1 cellular context compared by ENCODE assay signal in the genomic region with DNA sequence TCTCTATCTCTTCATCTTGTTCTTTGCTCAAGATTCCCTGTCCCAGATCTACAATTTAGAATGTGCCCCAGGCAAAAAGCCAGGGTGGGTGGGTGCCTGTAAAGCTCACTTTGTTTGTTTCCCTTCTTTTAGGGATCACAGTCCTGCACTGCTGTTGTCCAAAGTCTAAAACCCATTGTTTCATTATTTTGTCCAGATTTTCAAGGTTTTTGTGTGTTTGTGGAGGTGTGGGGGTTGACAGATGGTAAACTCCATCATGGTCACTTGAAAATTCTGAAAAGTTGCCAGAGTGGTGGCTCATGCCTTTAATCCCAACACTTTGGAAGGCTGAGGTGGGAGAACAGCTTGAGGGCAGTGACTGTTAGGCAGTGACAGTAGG.
A peak's percentile ranks its signal among the peaks of the same experiment; 100 is the strongest.
TF ChIP-seq lines count a peak whose summit lies in the region.

No MANE protein-coding gene starts in this region.

TF ChIP-seq in HepG2, 621 proteins besides CTCF, POLR2A, EP300 and RAD21 (continued from another document and continues in another):
- TF ChIP-seq, protein P1, sequence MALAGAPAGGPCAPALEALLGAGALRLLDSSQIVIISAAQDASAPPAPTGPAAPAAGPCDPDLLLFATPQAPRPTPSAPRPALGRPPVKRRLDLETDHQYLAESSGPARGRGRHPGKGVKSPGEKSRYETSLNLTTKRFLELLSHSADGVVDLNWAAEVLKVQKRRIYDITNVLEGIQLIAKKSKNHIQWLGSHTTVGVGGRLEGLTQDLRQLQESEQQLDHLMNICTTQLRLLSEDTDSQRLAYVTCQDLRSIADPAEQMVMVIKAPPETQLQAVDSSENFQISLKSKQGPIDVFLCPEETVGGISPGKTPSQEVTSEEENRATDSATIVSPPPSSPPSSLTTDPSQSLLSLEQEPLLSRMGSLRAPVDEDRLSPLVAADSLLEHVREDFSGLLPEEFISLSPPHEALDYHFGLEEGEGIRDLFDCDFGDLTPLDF (CRISPR knock-in tag; IDR thresholded peaks at IDR 0.05), result no peak
- no peak for TF ChIP-seq HNRNPUL1 (IDR thresholded peaks at IDR 0.05; ENCODE audit: low read depth, low read length)
- TF ChIP-seq, protein P2, sequence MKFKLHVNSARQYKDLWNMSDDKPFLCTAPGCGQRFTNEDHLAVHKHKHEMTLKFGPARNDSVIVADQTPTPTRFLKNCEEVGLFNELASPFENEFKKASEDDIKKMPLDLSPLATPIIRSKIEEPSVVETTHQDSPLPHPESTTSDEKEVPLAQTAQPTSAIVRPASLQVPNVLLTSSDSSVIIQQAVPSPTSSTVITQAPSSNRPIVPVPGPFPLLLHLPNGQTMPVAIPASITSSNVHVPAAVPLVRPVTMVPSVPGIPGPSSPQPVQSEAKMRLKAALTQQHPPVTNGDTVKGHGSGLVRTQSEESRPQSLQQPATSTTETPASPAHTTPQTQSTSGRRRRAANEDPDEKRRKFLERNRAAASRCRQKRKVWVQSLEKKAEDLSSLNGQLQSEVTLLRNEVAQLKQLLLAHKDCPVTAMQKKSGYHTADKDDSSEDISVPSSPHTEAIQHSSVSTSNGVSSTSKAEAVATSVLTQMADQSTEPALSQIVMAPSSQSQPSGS (CRISPR knock-in tag; IDR thresholded peaks at IDR 0.05), result no peak
- TF ChIP-seq, protein P3, sequence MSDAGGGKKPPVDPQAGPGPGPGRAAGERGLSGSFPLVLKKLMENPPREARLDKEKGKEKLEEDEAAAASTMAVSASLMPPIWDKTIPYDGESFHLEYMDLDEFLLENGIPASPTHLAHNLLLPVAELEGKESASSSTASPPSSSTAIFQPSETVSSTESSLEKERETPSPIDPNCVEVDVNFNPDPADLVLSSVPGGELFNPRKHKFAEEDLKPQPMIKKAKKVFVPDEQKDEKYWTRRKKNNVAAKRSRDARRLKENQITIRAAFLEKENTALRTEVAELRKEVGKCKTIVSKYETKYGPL (CRISPR knock-in tag; IDR thresholded peaks at IDR 0.05), result no peak
- TF ChIP-seq ZFY (CRISPR knock-in tag; IDR thresholded peaks at IDR 0.05), result no peak
- no peak for TF ChIP-seq ZNF3 (CRISPR knock-in tag; IDR thresholded peaks at IDR 0.05)
- TF ChIP-seq MED1 (CRISPR knock-in tag; IDR thresholded peaks at IDR 0.05), result peak; percentile 71
- TF ChIP-seq, protein P4, sequence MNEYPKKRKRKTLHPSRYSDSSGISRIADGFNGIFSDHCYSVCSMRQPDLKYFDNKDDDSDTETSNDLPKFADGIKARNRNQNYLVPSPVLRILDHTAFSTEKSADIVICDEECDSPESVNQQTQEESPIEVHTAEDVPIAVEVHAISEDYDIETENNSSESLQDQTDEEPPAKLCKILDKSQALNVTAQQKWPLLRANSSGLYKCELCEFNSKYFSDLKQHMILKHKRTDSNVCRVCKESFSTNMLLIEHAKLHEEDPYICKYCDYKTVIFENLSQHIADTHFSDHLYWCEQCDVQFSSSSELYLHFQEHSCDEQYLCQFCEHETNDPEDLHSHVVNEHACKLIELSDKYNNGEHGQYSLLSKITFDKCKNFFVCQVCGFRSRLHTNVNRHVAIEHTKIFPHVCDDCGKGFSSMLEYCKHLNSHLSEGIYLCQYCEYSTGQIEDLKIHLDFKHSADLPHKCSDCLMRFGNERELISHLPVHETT (CRISPR knock-in tag; conservative IDR thresholded peaks at IDR 0.05), result no peak
- TF ChIP-seq, protein P5, sequence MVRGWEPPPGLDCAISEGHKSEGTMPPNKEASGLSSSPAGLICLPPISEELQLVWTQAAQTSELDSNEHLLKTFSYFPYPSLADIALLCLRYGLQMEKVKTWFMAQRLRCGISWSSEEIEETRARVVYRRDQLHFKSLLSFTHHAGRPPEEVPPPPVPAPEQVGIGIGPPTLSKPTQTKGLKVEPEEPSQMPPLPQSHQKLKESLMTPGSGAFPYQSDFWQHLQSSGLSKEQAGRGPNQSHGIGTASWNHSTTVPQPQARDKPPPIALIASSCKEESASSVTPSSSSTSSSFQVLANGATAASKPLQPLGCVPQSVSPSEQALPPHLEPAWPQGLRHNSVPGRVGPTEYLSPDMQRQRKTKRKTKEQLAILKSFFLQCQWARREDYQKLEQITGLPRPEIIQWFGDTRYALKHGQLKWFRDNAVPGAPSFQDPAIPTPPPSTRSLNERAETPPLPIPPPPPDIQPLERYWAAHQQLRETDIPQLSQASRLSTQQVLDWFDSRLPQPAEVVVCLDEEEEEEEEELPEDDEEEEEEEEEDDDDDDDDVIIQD (CRISPR knock-in tag; IDR thresholded peaks at IDR 0.05; ENCODE audit: low read depth), result peak; percentile 69; the same call in 1 of the 2 replicates
- TF ChIP-seq ZNF569 (CRISPR knock-in tag; IDR thresholded peaks at IDR 0.05; ENCODE audit: borderline replicate concordance), result no peak
- peak; percentile 57; the same call in 1 of the 2 replicates for TF ChIP-seq RXRB (CRISPR knock-in tag; IDR thresholded peaks at IDR 0.05; ENCODE audit: borderline replicate concordance)
- no peak for TF ChIP-seq TRIM24 (CRISPR knock-in tag; IDR thresholded peaks at IDR 0.05)
- TF ChIP-seq, protein P6, sequence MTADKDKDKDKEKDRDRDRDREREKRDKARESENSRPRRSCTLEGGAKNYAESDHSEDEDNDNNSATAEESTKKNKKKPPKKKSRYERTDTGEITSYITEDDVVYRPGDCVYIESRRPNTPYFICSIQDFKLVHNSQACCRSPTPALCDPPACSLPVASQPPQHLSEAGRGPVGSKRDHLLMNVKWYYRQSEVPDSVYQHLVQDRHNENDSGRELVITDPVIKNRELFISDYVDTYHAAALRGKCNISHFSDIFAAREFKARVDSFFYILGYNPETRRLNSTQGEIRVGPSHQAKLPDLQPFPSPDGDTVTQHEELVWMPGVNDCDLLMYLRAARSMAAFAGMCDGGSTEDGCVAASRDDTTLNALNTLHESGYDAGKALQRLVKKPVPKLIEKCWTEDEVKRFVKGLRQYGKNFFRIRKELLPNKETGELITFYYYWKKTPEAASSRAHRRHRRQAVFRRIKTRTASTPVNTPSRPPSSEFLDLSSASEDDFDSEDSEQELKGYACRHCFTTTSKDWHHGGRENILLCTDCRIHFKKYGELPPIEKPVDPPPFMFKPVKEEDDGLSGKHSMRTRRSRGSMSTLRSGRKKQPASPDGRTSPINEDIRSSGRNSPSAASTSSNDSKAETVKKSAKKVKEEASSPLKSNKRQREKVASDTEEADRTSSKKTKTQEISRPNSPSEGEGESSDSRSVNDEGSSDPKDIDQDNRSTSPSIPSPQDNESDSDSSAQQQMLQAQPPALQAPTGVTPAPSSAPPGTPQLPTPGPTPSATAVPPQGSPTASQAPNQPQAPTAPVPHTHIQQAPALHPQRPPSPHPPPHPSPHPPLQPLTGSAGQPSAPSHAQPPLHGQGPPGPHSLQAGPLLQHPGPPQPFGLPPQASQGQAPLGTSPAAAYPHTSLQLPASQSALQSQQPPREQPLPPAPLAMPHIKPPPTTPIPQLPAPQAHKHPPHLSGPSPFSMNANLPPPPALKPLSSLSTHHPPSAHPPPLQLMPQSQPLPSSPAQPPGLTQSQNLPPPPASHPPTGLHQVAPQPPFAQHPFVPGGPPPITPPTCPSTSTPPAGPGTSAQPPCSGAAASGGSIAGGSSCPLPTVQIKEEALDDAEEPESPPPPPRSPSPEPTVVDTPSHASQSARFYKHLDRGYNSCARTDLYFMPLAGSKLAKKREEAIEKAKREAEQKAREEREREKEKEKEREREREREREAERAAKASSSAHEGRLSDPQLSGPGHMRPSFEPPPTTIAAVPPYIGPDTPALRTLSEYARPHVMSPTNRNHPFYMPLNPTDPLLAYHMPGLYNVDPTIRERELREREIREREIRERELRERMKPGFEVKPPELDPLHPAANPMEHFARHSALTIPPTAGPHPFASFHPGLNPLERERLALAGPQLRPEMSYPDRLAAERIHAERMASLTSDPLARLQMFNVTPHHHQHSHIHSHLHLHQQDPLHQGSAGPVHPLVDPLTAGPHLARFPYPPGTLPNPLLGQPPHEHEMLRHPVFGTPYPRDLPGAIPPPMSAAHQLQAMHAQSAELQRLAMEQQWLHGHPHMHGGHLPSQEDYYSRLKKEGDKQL (CRISPR knock-in tag; IDR thresholded peaks at IDR 0.05; ENCODE audit: low read depth), result no peak; the same call in 1 of the 2 replicates
- TF ChIP-seq, protein P7, sequence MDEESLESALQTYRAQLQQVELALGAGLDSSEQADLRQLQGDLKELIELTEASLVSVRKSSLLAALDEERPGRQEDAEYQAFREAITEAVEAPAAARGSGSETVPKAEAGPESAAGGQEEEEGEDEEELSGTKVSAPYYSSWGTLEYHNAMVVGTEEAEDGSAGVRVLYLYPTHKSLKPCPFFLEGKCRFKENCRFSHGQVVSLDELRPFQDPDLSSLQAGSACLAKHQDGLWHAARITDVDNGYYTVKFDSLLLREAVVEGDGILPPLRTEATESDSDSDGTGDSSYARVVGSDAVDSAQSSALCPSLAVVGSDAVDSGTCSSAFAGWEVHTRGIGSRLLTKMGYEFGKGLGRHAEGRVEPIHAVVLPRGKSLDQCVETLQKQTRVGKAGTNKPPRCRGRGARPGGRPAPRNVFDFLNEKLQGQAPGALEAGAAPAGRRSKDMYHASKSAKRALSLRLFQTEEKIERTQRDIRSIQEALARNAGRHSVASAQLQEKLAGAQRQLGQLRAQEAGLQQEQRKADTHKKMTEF (CRISPR knock-in tag; IDR thresholded peaks at IDR 0.05), result peak; percentile 64
- TF ChIP-seq SNAI1 (CRISPR knock-in tag; IDR thresholded peaks at IDR 0.05; ENCODE audit: borderline replicate concordance), result no peak
- TF ChIP-seq ATM (IDR thresholded peaks at IDR 0.05; ENCODE audit: borderline replicate concordance), result no peak
- no peak for TF ChIP-seq SMARCE1 (IDR thresholded peaks at IDR 0.05; ENCODE audit: borderline replicate concordance)
- TF ChIP-seq ZNF839 (CRISPR knock-in tag; IDR thresholded peaks at IDR 0.05; ENCODE audit: borderline replicate concordance), result no peak
- peak; percentile 64; the same call in 1 of the 2 replicates for TF ChIP-seq FOXA3 (CRISPR knock-in tag; IDR thresholded peaks at IDR 0.05)
- peak; percentile 23; the same call in 1 of the 2 replicates for TF ChIP-seq NR2F2 (IDR thresholded peaks at IDR 0.05; ENCODE audit: borderline replicate concordance, low read depth)
- TF ChIP-seq HMG20A (CRISPR knock-in tag; IDR thresholded peaks at IDR 0.05; ENCODE audit: borderline replicate concordance), result peak; percentile 66
- TF ChIP-seq, protein P8, sequence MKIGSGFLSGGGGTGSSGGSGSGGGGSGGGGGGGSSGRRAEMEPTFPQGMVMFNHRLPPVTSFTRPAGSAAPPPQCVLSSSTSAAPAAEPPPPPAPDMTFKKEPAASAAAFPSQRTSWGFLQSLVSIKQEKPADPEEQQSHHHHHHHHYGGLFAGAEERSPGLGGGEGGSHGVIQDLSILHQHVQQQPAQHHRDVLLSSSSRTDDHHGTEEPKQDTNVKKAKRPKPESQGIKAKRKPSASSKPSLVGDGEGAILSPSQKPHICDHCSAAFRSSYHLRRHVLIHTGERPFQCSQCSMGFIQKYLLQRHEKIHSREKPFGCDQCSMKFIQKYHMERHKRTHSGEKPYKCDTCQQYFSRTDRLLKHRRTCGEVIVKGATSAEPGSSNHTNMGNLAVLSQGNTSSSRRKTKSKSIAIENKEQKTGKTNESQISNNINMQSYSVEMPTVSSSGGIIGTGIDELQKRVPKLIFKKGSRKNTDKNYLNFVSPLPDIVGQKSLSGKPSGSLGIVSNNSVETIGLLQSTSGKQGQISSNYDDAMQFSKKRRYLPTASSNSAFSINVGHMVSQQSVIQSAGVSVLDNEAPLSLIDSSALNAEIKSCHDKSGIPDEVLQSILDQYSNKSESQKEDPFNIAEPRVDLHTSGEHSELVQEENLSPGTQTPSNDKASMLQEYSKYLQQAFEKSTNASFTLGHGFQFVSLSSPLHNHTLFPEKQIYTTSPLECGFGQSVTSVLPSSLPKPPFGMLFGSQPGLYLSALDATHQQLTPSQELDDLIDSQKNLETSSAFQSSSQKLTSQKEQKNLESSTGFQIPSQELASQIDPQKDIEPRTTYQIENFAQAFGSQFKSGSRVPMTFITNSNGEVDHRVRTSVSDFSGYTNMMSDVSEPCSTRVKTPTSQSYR (CRISPR knock-in tag; IDR thresholded peaks at IDR 0.05; ENCODE audit: borderline replicate concordance), result peak; percentile 87
- TF ChIP-seq, protein P9, sequence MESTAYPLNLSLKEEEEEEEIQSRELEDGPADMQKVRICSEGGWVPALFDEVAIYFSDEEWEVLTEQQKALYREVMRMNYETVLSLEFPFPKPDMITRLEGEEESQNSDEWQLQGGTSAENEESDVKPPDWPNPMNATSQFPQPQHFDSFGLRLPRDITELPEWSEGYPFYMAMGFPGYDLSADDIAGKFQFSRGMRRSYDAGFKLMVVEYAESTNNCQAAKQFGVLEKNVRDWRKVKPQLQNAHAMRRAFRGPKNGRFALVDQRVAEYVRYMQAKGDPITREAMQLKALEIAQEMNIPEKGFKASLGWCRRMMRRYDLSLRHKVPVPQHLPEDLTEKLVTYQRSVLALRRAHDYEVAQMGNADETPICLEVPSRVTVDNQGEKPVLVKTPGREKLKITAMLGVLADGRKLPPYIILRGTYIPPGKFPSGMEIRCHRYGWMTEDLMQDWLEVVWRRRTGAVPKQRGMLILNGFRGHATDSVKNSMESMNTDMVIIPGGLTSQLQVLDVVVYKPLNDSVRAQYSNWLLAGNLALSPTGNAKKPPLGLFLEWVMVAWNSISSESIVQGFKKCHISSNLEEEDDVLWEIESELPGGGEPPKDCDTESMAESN (CRISPR knock-in tag; conservative IDR thresholded peaks at IDR 0.05), result peak; percentile 25; the same call in 1 of the 2 replicates
- TF ChIP-seq ZEB1 (IDR thresholded peaks at IDR 0.05; ENCODE audit: insufficient replicate concordance, low read depth), result peak; percentile 45
- TF ChIP-seq RFX3 (CRISPR knock-in tag; IDR thresholded peaks at IDR 0.05), result no peak
- TF ChIP-seq CBX1 (IDR thresholded peaks at IDR 0.05; ENCODE audit: low read depth), result no peak
- peak; percentile 45; the same call in 1 of the 2 replicates for TF ChIP-seq RCOR2 (CRISPR knock-in tag; IDR thresholded peaks at IDR 0.05)
- TF ChIP-seq ZNF737 (CRISPR knock-in tag; IDR thresholded peaks at IDR 0.05; ENCODE audit: borderline replicate concordance), result no peak
- no peak for TF ChIP-seq PRMT3 (CRISPR knock-in tag; IDR thresholded peaks at IDR 0.05; ENCODE audit: borderline replicate concordance, low read depth)
- no peak for TF ChIP-seq ZNF180 (CRISPR knock-in tag; IDR thresholded peaks at IDR 0.05; ENCODE audit: borderline replicate concordance, low read depth)
- TF ChIP-seq MLLT10 (CRISPR knock-in tag; IDR thresholded peaks at IDR 0.05), result no peak
- TF ChIP-seq PCBP1 (IDR thresholded peaks at IDR 0.05; ENCODE audit: borderline replicate concordance, low read depth, low read length), result no peak
- TF ChIP-seq TCF7L2 (IDR thresholded peaks at IDR 0.05; ENCODE audit: low read depth, low read length), result no peak
- TF ChIP-seq, protein P10, sequence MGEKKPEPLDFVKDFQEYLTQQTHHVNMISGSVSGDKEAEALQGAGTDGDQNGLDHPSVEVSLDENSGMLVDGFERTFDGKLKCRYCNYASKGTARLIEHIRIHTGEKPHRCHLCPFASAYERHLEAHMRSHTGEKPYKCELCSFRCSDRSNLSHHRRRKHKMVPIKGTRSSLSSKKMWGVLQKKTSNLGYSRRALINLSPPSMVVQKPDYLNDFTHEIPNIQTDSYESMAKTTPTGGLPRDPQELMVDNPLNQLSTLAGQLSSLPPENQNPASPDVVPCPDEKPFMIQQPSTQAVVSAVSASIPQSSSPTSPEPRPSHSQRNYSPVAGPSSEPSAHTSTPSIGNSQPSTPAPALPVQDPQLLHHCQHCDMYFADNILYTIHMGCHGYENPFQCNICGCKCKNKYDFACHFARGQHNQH (CRISPR knock-in tag; IDR thresholded peaks at IDR 0.05), result no peak
